Comparison of ENCODE assay signal across 1 cellular context in the genomic region with DNA sequence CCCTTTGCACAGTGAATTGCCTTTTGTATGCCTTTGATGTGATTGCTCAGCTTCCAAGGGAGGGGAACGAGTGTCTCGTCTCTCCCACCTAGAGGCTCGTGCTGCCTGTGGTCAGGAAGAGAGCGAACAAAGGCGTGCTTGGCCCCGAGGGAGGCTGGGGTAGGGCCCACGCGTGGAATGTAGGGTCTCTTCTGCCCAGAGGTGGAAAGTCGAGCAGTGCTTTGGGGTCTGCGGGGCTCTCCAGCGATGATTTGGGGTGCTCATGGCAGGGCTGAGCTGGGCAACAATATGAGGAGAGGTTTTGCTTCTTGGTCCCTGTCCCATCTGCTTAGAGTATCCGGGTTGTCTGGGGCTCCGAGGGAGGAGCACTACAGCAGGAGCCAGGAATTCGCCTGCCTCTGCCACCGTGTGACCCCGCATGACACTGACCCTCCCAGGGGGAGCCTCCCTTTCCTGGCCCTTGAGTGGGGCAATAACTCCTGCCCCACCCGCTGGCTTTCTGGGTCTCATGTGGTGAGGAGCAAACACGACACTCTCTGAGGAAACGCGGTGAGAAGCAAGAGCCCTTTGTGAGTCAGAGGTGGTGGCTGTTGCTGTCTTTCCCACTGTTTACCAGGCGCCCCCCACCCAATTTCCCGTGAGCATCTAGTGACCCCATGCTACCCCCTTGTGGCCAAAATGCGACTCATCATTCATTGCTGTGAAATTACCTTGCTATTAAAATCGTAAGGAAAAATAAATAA.
TF ChIP-seq lines count a peak whose summit lies in the region.

No MANE protein-coding gene starts in this region.

TF ChIP-seq in HepG2, 621 proteins besides CTCF, POLR2A, EP300 and RAD21 (continued from another document and continues in another):
- TF ChIP-seq DR1 (CRISPR knock-in tag; IDR thresholded peaks at IDR 0.05) (peak; percentile 7; the same call in 1 of the 2 replicates), TEAD3 (CRISPR knock-in tag; optimal IDR thresholded peaks at IDR 0.05; ENCODE audit: borderline replicate concordance) (peak; percentile 63), SP4 (CRISPR knock-in tag; IDR thresholded peaks at IDR 0.05) (peak; percentile 49; the same call in 1 of the 2 replicates), DNMT1 (CRISPR knock-in tag; IDR thresholded peaks at IDR 0.05) (no peak), RCOR2 (CRISPR knock-in tag; IDR thresholded peaks at IDR 0.05) (peak; percentile 17; the same call in 1 of the 2 replicates), MLLT10 (CRISPR knock-in tag; IDR thresholded peaks at IDR 0.05) (no peak), ZNF430 (CRISPR knock-in tag; IDR thresholded peaks at IDR 0.05) (peak; percentile 25; the same call in 1 of the 2 replicates), ZNF260 (CRISPR knock-in tag; IDR thresholded peaks at IDR 0.05; ENCODE audit: borderline replicate concordance, low read depth) (no peak), KDM3A (CRISPR knock-in tag; IDR thresholded peaks at IDR 0.05; ENCODE audit: low read depth) (peak; percentile 83), ZNF558 (CRISPR knock-in tag; IDR thresholded peaks at IDR 0.05; ENCODE audit: borderline replicate concordance) (no peak), CC2D1A (CRISPR knock-in tag; IDR thresholded peaks at IDR 0.05) (no peak), ZNF383 (CRISPR knock-in tag; IDR thresholded peaks at IDR 0.05; ENCODE audit: borderline replicate concordance) (no peak), HDAC2 (CRISPR knock-in tag; IDR thresholded peaks at IDR 0.05) (peak; percentile 69; the same call in 1 of the 2 replicates), SOX13 (IDR thresholded peaks at IDR 0.05) (no peak), SOX13 (CRISPR knock-in tag; conservative IDR thresholded peaks at IDR 0.05 in 1 of 2, IDR thresholded peaks at IDR 0.05 in 1 of 2) (peak in 1 of 2 experiments; percentile 50; a peak in 1 of 4 replicates), WIZ (CRISPR knock-in tag; IDR thresholded peaks at IDR 0.05) (no peak; the same call in 1 of the 2 replicates), FOXA3 (CRISPR knock-in tag; IDR thresholded peaks at IDR 0.05) (peak; percentile 67), ZNF501 (CRISPR knock-in tag; IDR thresholded peaks at IDR 0.05) (peak; percentile 2; the same call in 1 of the 2 replicates), ZFP36L1 (CRISPR knock-in tag; IDR thresholded peaks at IDR 0.05) (peak; percentile 57; the same call in 1 of the 2 replicates), ZNF407 (CRISPR knock-in tag; IDR thresholded peaks at IDR 0.05; ENCODE audit: not compliant biosample characterization) (peak; percentile 14), ZNF747 (CRISPR knock-in tag; IDR thresholded peaks at IDR 0.05; ENCODE audit: borderline replicate concordance) (0 out of 2 replicates have a peak, but pooled peaks have one; percentile 28), ZBTB7A (CRISPR knock-in tag; IDR thresholded peaks at IDR 0.05) (peak; percentile 100), E2F2 (CRISPR knock-in tag; IDR thresholded peaks at IDR 0.05; ENCODE audit: borderline replicate concordance) (no peak), ATRX (CRISPR knock-in tag; IDR thresholded peaks at IDR 0.05; ENCODE audit: borderline replicate concordance) (no peak), MYC (CRISPR knock-in tag; IDR thresholded peaks at IDR 0.05; ENCODE audit: borderline replicate concordance) (peak; percentile 67; the same call in 1 of the 2 replicates), CEBPG (CRISPR knock-in tag; IDR thresholded peaks at IDR 0.05) (peak; percentile 64; the same call in 1 of the 2 replicates), MXI1 (IDR thresholded peaks at IDR 0.05; ENCODE audit: borderline replicate concordance, low read depth, low read length) (peak; percentile 48; the same call in 1 of the 3 replicates), NCOA2 (CRISPR knock-in tag; IDR thresholded peaks at IDR 0.05) (peak; percentile 84), MAZ (IDR thresholded peaks at IDR 0.05; ENCODE audit: borderline replicate concordance, low read depth, low read length) (0 out of 2 replicates have a peak, but pooled peaks have one; percentile 43), MAZ (CRISPR knock-in tag; IDR thresholded peaks at IDR 0.05; ENCODE audit: low read depth) (no peak), SMAD9 (CRISPR knock-in tag; IDR thresholded peaks at IDR 0.05) (0 out of 2 replicates have a peak, but pooled peaks have one; percentile 13), FOXK1 (CRISPR knock-in tag; IDR thresholded peaks at IDR 0.05; ENCODE audit: borderline replicate concordance, low read depth) (0 out of 2 replicates have a peak, but pooled peaks have one; percentile 38), TBL1XR1 (IDR thresholded peaks at IDR 0.05; ENCODE audit: borderline replicate concordance, low read length, partially characterized antibody) (no peak), ZNF619 (CRISPR knock-in tag; IDR thresholded peaks at IDR 0.05) (peak; percentile 49; the same call in 1 of the 2 replicates), FOSL2 (CRISPR knock-in tag; IDR thresholded peaks at IDR 0.05) (peak; percentile 95), ZFX (CRISPR knock-in tag; IDR thresholded peaks at IDR 0.05; ENCODE audit: low read depth) (peak; percentile 35; the same call in 1 of the 2 replicates), MAF1 (CRISPR knock-in tag; IDR thresholded peaks at IDR 0.05; ENCODE audit: borderline replicate concordance) (0 out of 2 replicates have a peak, but pooled peaks have one; percentile 56), SOX5 (CRISPR knock-in tag; IDR thresholded peaks at IDR 0.05; ENCODE audit: borderline replicate concordance) (peak; percentile 27; the same call in 1 of the 2 replicates), KDM5A (IDR thresholded peaks at IDR 0.05; ENCODE audit: borderline replicate concordance, low read length) (peak; percentile 77; the same call in 1 of the 2 replicates), NFIB (CRISPR knock-in tag; IDR thresholded peaks at IDR 0.05; ENCODE audit: borderline replicate concordance) (no peak), NONO (IDR thresholded peaks at IDR 0.05) (no peak), NONO (CRISPR knock-in tag; conservative IDR thresholded peaks at IDR 0.05) (peak; percentile 63; the same call in 1 of the 2 replicates), ZC3H13 (CRISPR knock-in tag; IDR thresholded peaks at IDR 0.05) (no peak), ZNF503 (CRISPR knock-in tag; IDR thresholded peaks at IDR 0.05) (peak; percentile 35; the same call in 1 of the 2 replicates), NR2F6 (IDR thresholded peaks at IDR 0.05) (peak; percentile 80), NR2F6 (CRISPR knock-in tag; IDR thresholded peaks at IDR 0.05) (peak; percentile 74), JARID2 (CRISPR knock-in tag; IDR thresholded peaks at IDR 0.05; ENCODE audit: insufficient replicate concordance) (no peak), ZNF567 (CRISPR knock-in tag; IDR thresholded peaks at IDR 0.05; ENCODE audit: borderline replicate concordance) (peak; percentile 79; the same call in 1 of the 2 replicates), DMAP1 (CRISPR knock-in tag; IDR thresholded peaks at IDR 0.05) (peak; percentile 70), TCF7L2 (IDR thresholded peaks at IDR 0.05; ENCODE audit: low read depth, low read length) (no peak), HMG20A (CRISPR knock-in tag; IDR thresholded peaks at IDR 0.05; ENCODE audit: borderline replicate concordance) (peak; percentile 65; the same call in 1 of the 2 replicates), MXD1 (CRISPR knock-in tag; IDR thresholded peaks at IDR 0.05) (0 out of 2 replicates have a peak, but pooled peaks have one; percentile 1), HOXA5 (CRISPR knock-in tag; IDR thresholded peaks at IDR 0.05) (0 out of 2 replicates have a peak, but pooled peaks have one; percentile 18)
- TF ChIP-seq, protein P1, sequence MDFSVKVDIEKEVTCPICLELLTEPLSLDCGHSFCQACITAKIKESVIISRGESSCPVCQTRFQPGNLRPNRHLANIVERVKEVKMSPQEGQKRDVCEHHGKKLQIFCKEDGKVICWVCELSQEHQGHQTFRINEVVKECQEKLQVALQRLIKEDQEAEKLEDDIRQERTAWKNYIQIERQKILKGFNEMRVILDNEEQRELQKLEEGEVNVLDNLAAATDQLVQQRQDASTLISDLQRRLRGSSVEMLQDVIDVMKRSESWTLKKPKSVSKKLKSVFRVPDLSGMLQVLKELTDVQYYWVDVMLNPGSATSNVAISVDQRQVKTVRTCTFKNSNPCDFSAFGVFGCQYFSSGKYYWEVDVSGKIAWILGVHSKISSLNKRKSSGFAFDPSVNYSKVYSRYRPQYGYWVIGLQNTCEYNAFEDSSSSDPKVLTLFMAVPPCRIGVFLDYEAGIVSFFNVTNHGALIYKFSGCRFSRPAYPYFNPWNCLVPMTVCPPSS (IDR thresholded peaks at IDR 0.05), result no peak
- TF ChIP-seq, protein P2, sequence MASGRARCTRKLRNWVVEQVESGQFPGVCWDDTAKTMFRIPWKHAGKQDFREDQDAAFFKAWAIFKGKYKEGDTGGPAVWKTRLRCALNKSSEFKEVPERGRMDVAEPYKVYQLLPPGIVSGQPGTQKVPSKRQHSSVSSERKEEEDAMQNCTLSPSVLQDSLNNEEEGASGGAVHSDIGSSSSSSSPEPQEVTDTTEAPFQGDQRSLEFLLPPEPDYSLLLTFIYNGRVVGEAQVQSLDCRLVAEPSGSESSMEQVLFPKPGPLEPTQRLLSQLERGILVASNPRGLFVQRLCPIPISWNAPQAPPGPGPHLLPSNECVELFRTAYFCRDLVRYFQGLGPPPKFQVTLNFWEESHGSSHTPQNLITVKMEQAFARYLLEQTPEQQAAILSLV (CRISPR knock-in tag; IDR thresholded peaks at IDR 0.05; ENCODE audit: borderline replicate concordance), result peak; percentile 25; the same call in 1 of the 2 replicates
